In genomic region chr6:145749632-145750031, GRCh38 we compare ENCODE assay signal across 8 cellular contexts. TPM values are rescaled to one million over a fixed set of nuclear protein-coding genes. Genes with fewer than 3 reads are reported as not detected.
A peak's percentile ranks its signal among the peaks of the same experiment; 100 is the strongest.
DNase-seq lines count a peak whose midpoint lies in the region; ATAC-seq, FAIRE-seq and TF ChIP-seq lines count a peak whose summit lies in the region.

No MANE protein-coding gene starts in this region.

- H3K4me3 Mint-ChIP-seq in H9: no peak overlapping the region

- no peak overlapping the region for H3K9ac ChIP-seq in H9 (ENCODE audit: extremely low read depth, insufficient read length, low read length)

- TF ChIP-seq EP300 in tibial nerve (IDR thresholded peaks at IDR 0.05): no peak

- H4K5ac ChIP-seq in H9 (ENCODE audit: insufficient read length, low read depth, low read length): no peak overlapping the region

- H2BK5ac ChIP-seq in H9 (ENCODE audit: insufficient read length, low read length): no peak overlapping the region

- H3K4ac ChIP-seq in H9 (ENCODE audit: low read depth, low read length): no peak overlapping the region

- no peak overlapping the region for H2AK5ac ChIP-seq in H9 (ENCODE audit: insufficient read length, low read length)

- no peak overlapping the region for H4K8ac ChIP-seq in H9 (replicated peaks; ENCODE audit: insufficient read length, low read depth, low read length)

- H3K9me3 Mint-ChIP-seq in H9: no peaks in the 10 kb centered on the region

- no peaks in the 10 kb centered on the region; the same call in 1 of the 2 replicates for H3K27me3 Mint-ChIP-seq in H9 (ENCODE audit: low read depth)

- H2BK12ac ChIP-seq in H9 (ENCODE audit: insufficient read length, low read depth, low read length): no peak overlapping the region

- H3K27me3 ChIP-seq in pancreas (no peaks in the 10 kb centered on the region), H9 (ENCODE audit: insufficient read depth, low read length) (no peaks in the 10 kb centered on the region), tibial nerve (no peaks in the 10 kb centered on the region)

- no peak overlapping the region for H2AFZ ChIP-seq in H9 (ENCODE audit: low read length)

- no peak overlapping the region for H3K23ac ChIP-seq in H9 (ENCODE audit: insufficient read length, low read depth, low read length)

- no peak overlapping the region for H3K27ac ChIP-seq in pancreas
- no peak overlapping the region for H3K27ac ChIP-seq in H9 (ENCODE audit: insufficient read length, low read depth, low read length)
- H3K27ac ChIP-seq in tibial nerve: no peak overlapping the region

- H2BK20ac ChIP-seq in H9 (ENCODE audit: low read depth, low read length, poor library complexity, severe bottlenecking): no peak overlapping the region

- TF ChIP-seq CTCF in pancreas (IDR thresholded peaks at IDR 0.05) (no peak), H9 (conservative IDR thresholded peaks at IDR 0.05) (no peak), tibial nerve (IDR thresholded peaks at IDR 0.05) (no peak)

- no peaks in the 10 kb centered on the region for H4K20me1 ChIP-seq in H9 (ENCODE audit: control insufficient read depth, insufficient read depth, insufficient read length)

- DNase-seq in amniotic stem cell (lab: John Stamatoyannopoulos, UW) (peak; percentile 33), pancreas (no peak), H9 (no peak), tibial nerve (ENCODE audit: low spot score in 2 of 2) (no peak), NCI-H446 (lab: John Stamatoyannopoulos, UW) (no peak)
- DNase-seq in stimulated activated CD4-positive, alpha-beta T cell treated with anti-CD3 and anti-CD28 coated beads, Interleukin-4, amount 100 ng/mL, for 1 hour: no peak

- no peaks in the 10 kb centered on the region for H3K23me2 ChIP-seq in H9 (ENCODE audit: insufficient read length, low read depth, low read length, poor library complexity, severe bottlenecking)

- H3K27ac Mint-ChIP-seq in H9: no peak overlapping the region

- no peak overlapping the region for H4K91ac ChIP-seq in H9 (ENCODE audit: insufficient read length, low read depth, low read length)

- H3K4me1 Mint-ChIP-seq in H9: 0 out of 4 replicates have a peak, but pooled peaks cover 0 to 2% of the 10 kb centered on the region in 2 experiments

- H3K36me3 ChIP-seq in pancreas (no peaks in the 10 kb centered on the region), tibial nerve (no peaks in the 10 kb centered on the region)

- no peak for TF ChIP-seq POLR2A in tibial nerve (IDR thresholded peaks at IDR 0.05)

- no peaks in the 10 kb centered on the region for H3K9me3 ChIP-seq in pancreas
- H3K9me3 ChIP-seq in H9 (ENCODE audit: control insufficient read depth, low read depth, low read length): no peaks in the 10 kb centered on the region
- H3K9me3 ChIP-seq in tibial nerve: no peaks in the 10 kb centered on the region

- H3K18ac ChIP-seq in H9 (ENCODE audit: insufficient read length, low read depth, low read length): no peak overlapping the region

- H2BK15ac ChIP-seq in H9 (ENCODE audit: low read depth, low read length): no peak overlapping the region

- no peaks in the 10 kb centered on the region for H3K79me1 ChIP-seq in H9 (ENCODE audit: insufficient read depth, low read depth, low read length, poor library complexity, severe bottlenecking)

- H3K56ac ChIP-seq in H9 (ENCODE audit: insufficient read length, low read depth, low read length): no peak overlapping the region

- H3K4me3 ChIP-seq in pancreas (no peak overlapping the region), tibial nerve (no peak overlapping the region)

- H2BK120ac ChIP-seq in H9 (ENCODE audit: low read depth, low read length, poor library complexity, severe bottlenecking): no peak overlapping the region

- H3K36me3 Mint-ChIP-seq in H9 (ENCODE audit: insufficient read depth in 1 of 3, low read depth in 3 of 3): no peaks in the 10 kb centered on the region; a peak in 1 of 7 replicates

- H3K4me2 ChIP-seq in H9 (ENCODE audit: insufficient read depth, insufficient read length, low read length): no peak overlapping the region

- FAIRE-seq in pancreas (lab: Jason Lieb, UNC): no peak

- H3K4me1 ChIP-seq in pancreas (peaks cover 0 to 6% (median 4%) of the 10 kb centered on the region in 3 donors), H9 (ENCODE audit: insufficient read depth, low read length) (no peaks in the 10 kb centered on the region), tibial nerve (no peaks in the 10 kb centered on the region)

- WGBS in pancreas, 2 donors: 65 to 84% methylated on average over 1 of the region's 1 CpG
- WGBS in H9 (ENCODE audit: extremely low coverage, insufficient read length, low lambda C conversion rate): no CpG with 5 or more reads among the region's 1 CpG
- 33 to 36% methylated on average over 1 of the region's 1 CpG for WGBS in tibial nerve, 2 donors

- H3K14ac ChIP-seq in H9 (ENCODE audit: insufficient read depth, low read length): no peak overlapping the region

- ATAC-seq in GM18520 (IDR thresholded peaks at IDR 0.05; ENCODE audit: unreplicated experiment): peak; percentile 60
- peak; percentile 50 for ATAC-seq in HG03097 (IDR thresholded peaks at IDR 0.05; ENCODE audit: low FRiP score, unreplicated experiment)
- peak in 3 of 4 donors; percentile 51 to 81 (median 70) for ATAC-seq in pancreas

- no peak overlapping the region for H3T11ph ChIP-seq in H9 (ENCODE audit: low read length)

- intact Hi-C loops in pancreas (cut with DNase I): no loop called here

- H3K79me2 ChIP-seq in H9 (ENCODE audit: insufficient read depth, low read length): no peaks in the 10 kb centered on the region

RNA-seq across cellular contexts. Expression of gene EPM2A, which starts 14.3 kb away (rescaled TPM):
- 1 to 10 TPM; 4.0 to 4.8 (median 4.3) TPM for total RNA-seq in pancreas
- polyA plus RNA-seq in pancreas: 1 to 10 TPM; 2.6 to 4.8 TPM
- 8.2 and 9.0 TPM in 2 replicates for total RNA-seq in H9 (2021)
- total RNA-seq in tibial nerve: 10 to 100 TPM; 14.7 to 24.9 (median 20.3) TPM
